ENCODE assay signal across 15 cellular contexts in the genomic region with DNA sequence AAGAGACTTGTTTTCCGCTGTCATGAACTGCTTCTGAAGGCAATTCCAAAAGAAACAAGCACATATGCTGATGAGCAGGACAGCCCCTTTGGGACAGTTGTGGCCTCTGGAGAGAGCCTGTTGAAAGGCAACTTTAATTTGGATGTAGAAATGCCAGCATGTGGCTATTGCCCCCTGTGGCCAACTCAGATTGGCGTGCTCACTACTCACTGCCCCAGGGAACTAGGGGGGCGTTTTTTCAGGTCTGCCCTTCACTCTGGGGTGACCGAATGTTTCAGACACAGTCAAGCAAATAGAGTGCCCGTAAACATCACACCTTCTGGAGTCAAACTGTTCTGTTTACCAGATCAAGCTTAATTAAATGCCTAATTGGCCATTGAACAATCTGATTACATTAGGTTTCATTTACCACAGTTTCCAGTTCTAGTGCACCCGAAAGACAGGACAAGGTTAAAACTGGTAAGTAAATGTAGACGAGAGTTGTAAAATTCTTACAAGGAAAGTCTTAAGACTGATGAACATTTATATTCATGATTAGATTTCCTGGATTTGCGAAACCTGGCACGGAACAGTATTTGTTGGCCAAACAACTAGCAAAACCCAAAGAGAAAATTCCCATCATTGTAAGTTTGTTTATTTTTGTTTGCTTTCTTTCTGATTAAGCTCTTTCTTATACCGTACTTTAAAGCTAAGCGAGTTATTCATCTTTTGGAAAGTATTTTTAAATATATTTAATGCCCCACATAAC.
DNase-seq lines count a peak whose midpoint lies in the region; TF ChIP-seq lines count a peak whose summit lies in the region.
"Had no signal": no experiment of that assay in that cellular context is flagged by ENCODE, and none has a peak within 500 bp of the region (broad histone marks: within the 10 kb centered on the region; RNA-seq: fewer than 3 reads in every experiment).

No MANE protein-coding gene starts in this region.

- H3K4me3 Mint-ChIP-seq in chondrocyte (ENCODE audit: unreplicated experiment) = no peak overlapping the region
- H3K4me3 Mint-ChIP-seq: activated T-helper 1 cell treated with anti-CD3 and anti-CD28 coated beads, Interleukin-12 subunit alpha, Interleukin-12 subunit beta, Interleukin-2, Interleukin-4 antibody, amounts not matched to agents 30 ng/mL and 10 ng/mL and 1 ng/mL, durations not matched to agents 14 hours and 24 hours and 36 hours; neural crest cell had no signal

- peak; percentile 4; the same call in 1 of the 2 replicates for TF ChIP-seq CTCF in C4-2B (conservative IDR thresholded peaks at IDR 0.05)
- TF ChIP-seq CTCF in chondrocyte (IDR thresholded peaks at IDR 0.05) = peak; percentile 25

- WGBS in HUES64 = 61% methylated on average over 7 of the region's 11 CpGs

- H3K9me3 Mint-ChIP-seq in chondrocyte (ENCODE audit: low read depth) = no peaks in the 10 kb centered on the region
- H3K9me3 Mint-ChIP-seq: activated T-helper 1 cell treated with anti-CD3 and anti-CD28 coated beads, Interleukin-12 subunit alpha, Interleukin-12 subunit beta, Interleukin-2, Interleukin-4 antibody, amounts not matched to agents 30 ng/mL and 10 ng/mL and 1 ng/mL, durations not matched to agents 14 hours and 24 hours and 36 hours; neural crest cell had no signal

- peaks cover 7% of the 10 kb centered on the region for H3K4me1 Mint-ChIP-seq in chondrocyte (ENCODE audit: low read depth)
- H3K4me1 Mint-ChIP-seq: neural crest cell had no signal

- no peaks in the 10 kb centered on the region for H3K9me3 ChIP-seq in HUES64 (ENCODE audit: insufficient read depth, low read depth, low read length)
- H3K9me3 ChIP-seq: sigmoid colon, suprapubic skin had no signal

- no peak for DNase-seq in chondrocyte (ENCODE audit: low spot score)
- peak; percentile 51 for DNase-seq in iPS-NIHi7 (ENCODE audit: extremely low spot score)
- no peak for DNase-seq in CD1c-positive myeloid dendritic cell (ENCODE audit: extremely low spot score)
- no peak for DNase-seq in EL
- DNase-seq in NCI-H2107 (lab: John Stamatoyannopoulos, UW) = no peak
- DNase-seq in AG08395 (ENCODE audit: low spot score) = no peak
- DNase-seq: caudate nucleus, NCI-H1694 treated with DMSO at 0.1 percent for 48 hours, NCI-H524, sigmoid colon had no signal

- H3K9ac ChIP-seq in HUES64 (ENCODE audit: low read depth, low read length) = no peak overlapping the region

- peaks cover 18% of the 10 kb centered on the region for H3K36me3 Mint-ChIP-seq in chondrocyte (ENCODE audit: low read depth)

- H3K27me3 Mint-ChIP-seq in chondrocyte (ENCODE audit: low read depth) = no peaks in the 10 kb centered on the region

- no peak overlapping the region for H3K27ac Mint-ChIP-seq in chondrocyte (ENCODE audit: unreplicated experiment)
- H3K27ac Mint-ChIP-seq: activated T-helper 1 cell treated with anti-CD3 and anti-CD28 coated beads, Interleukin-12 subunit alpha, Interleukin-12 subunit beta, Interleukin-2, Interleukin-4 antibody, amounts not matched to agents 30 ng/mL and 10 ng/mL and 1 ng/mL, durations not matched to agents 14 hours and 24 hours and 36 hours had no signal

- H3K4me1 ChIP-seq in HUES64 (ENCODE audit: insufficient read depth, low read length) = peaks cover 19% of the 10 kb centered on the region; the same call in 1 of the 2 replicates
- H3K4me1 ChIP-seq: sigmoid colon had no signal

- no peaks in the 10 kb centered on the region for H3K27me3 ChIP-seq in HUES64 (ENCODE audit: insufficient read depth, low read length)
- H3K27me3 ChIP-seq: sigmoid colon, suprapubic skin had no signal

- H3K36me3 ChIP-seq in HUES64 (ENCODE audit: insufficient read depth, low read length) = peaks cover 65% of the 10 kb centered on the region

- no peak overlapping the region for H3K27ac ChIP-seq in C4-2B
- H3K27ac ChIP-seq in HUES64 (ENCODE audit: low read depth, low read length) = peak overlapping the region; percentile 32; the same call in 1 of the 2 replicates
- H3K27ac ChIP-seq: sigmoid colon, suprapubic skin had no signal

- H3K4me3 ChIP-seq in HUES64 (ENCODE audit: low read length) = no peak overlapping the region
- H3K4me3 ChIP-seq: sigmoid colon, suprapubic skin had no signal
